1 cellular context compared by ENCODE assay signal in the genomic region with DNA sequence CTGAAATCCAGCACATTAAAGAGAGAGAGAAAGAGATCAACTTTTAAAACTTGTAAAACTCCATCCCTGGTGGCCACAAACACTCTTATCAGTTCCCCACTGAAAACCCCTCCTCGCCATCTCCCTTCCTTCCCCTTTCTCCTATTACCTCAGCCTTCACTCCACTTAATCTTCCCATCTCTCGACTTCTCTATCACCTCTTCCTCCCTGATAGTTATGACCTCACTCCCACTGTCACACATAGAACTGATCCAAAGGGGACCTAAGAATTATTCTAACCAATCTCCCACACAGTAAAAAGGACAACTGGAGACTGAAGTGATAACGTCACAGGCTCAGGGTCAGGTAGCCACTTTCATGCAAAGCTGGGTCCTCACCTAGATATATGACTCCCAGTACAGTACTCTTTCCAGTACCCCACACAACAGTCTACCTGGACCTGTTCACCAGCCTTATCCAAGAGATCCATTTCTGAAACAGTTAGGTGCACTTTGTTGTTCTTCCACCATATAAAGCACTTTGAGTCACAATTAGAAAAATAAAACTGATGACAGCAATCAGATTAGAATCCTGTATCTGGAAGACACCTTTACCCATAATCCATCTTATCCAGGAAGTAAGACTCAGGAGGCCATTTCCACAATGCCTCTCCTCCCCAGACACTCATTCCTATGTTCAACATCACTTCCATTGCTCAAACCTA.
TF ChIP-seq lines count a peak whose summit lies in the region.

No MANE protein-coding gene starts in this region.

TF ChIP-seq in K562, 482 proteins besides CTCF, POLR2A, EP300 and RAD21 (continued from another document and continues in another):
- TF ChIP-seq ZNF518B (CRISPR knock-in tag; IDR thresholded peaks at IDR 0.05) (no peak), KLF13 (tag; IDR thresholded peaks at IDR 0.05; ENCODE audit: borderline replicate concordance, low read depth) (no peak), ZFP1 (CRISPR knock-in tag; IDR thresholded peaks at IDR 0.05) (no peak), BCL6 (CRISPR knock-in tag; IDR thresholded peaks at IDR 0.05) (no peak), RBM17 (IDR thresholded peaks at IDR 0.05; ENCODE audit: borderline replicate concordance, low read depth, low read length) (no peak), NCOA1 (IDR thresholded peaks at IDR 0.05; ENCODE audit: low read depth) (peak; percentile 86), ZMIZ1 (IDR thresholded peaks at IDR 0.05; ENCODE audit: low read depth in 2 of 2, low read length in 2 of 2) (no peak), ZBTB26 (CRISPR knock-in tag; IDR thresholded peaks at IDR 0.05) (0 out of 2 replicates have a peak, but pooled peaks have one; percentile 23), KLF10 (CRISPR knock-in tag; IDR thresholded peaks at IDR 0.05) (no peak), SRF (CRISPR knock-in tag; IDR thresholded peaks at IDR 0.05) (no peak), HMGXB4 (CRISPR knock-in tag; IDR thresholded peaks at IDR 0.05) (no peak), ZNF507 (tag; conservative IDR thresholded peaks at IDR 0.05) (no peak), ZNF551 (CRISPR knock-in tag; IDR thresholded peaks at IDR 0.05) (no peak), SAP30 (IDR thresholded peaks at IDR 0.05; ENCODE audit: borderline replicate concordance, insufficient read depth, low read depth, low read length, poor library complexity, severe bottlenecking) (no peak), ARID2 (IDR thresholded peaks at IDR 0.05) (no peak), CHD4 (IDR thresholded peaks at IDR 0.05; ENCODE audit: insufficient read depth, insufficient replicate concordance, low read depth, low read length, poor library complexity, severe bottlenecking) (no peak), GTF2A2 (tag; IDR thresholded peaks at IDR 0.05) (no peak), HNRNPLL (IDR thresholded peaks at IDR 0.05; ENCODE audit: low read depth, low read length, poor library complexity, severe bottlenecking) (no peak), DACH1 (IDR thresholded peaks at IDR 0.05; ENCODE audit: partially characterized antibody) (no peak), ZNF140 (CRISPR knock-in tag; IDR thresholded peaks at IDR 0.05) (no peak), HSF4 (CRISPR knock-in tag; IDR thresholded peaks at IDR 0.05; ENCODE audit: borderline replicate concordance) (no peak), E2F3 (CRISPR knock-in tag; IDR thresholded peaks at IDR 0.05) (no peak), BDP1 (IDR thresholded peaks at IDR 0.05; ENCODE audit: insufficient read depth, insufficient read length) (no peak), ZNF445 (CRISPR knock-in tag; IDR thresholded peaks at IDR 0.05; ENCODE audit: low read depth) (no peak), ATF2 (CRISPR knock-in tag; IDR thresholded peaks at IDR 0.05) (no peak), TCF7L2 (IDR thresholded peaks at IDR 0.05; ENCODE audit: low read depth, low read length) (no peak), MTA1 (IDR thresholded peaks at IDR 0.05; ENCODE audit: borderline replicate concordance) (peak; percentile 94), RCOR1 (IDR thresholded peaks at IDR 0.05; ENCODE audit: borderline replicate concordance in 1 of 2, low read depth in 2 of 2, low read length in 2 of 2) (peak in 1 of 2 experiments; percentile 93; a peak in 2 of 4 replicates), CBX1 (IDR thresholded peaks at IDR 0.05; ENCODE audit: low read depth) (no peak), HES1 (IDR thresholded peaks at IDR 0.05; ENCODE audit: low read depth) (0 out of 2 replicates have a peak, but pooled peaks have one; percentile 36), ZNF707 (CRISPR knock-in tag; conservative IDR thresholded peaks at IDR 0.05) (no peak), ZZZ3 (IDR thresholded peaks at IDR 0.05) (no peak), SREBF1 (IDR thresholded peaks at IDR 0.05; ENCODE audit: borderline replicate concordance, low read depth, low read length) (no peak), HMBOX1 (IDR thresholded peaks at IDR 0.05) (peak; percentile 77; the same call in 1 of the 2 replicates), IRF2 (CRISPR knock-in tag; IDR thresholded peaks at IDR 0.05) (no peak), ZNF311 (CRISPR knock-in tag; IDR thresholded peaks at IDR 0.05) (no peak), CTBP1 (IDR thresholded peaks at IDR 0.05; ENCODE audit: borderline replicate concordance) (peak; percentile 94), GABPA (tag; conservative IDR thresholded peaks at IDR 0.05; ENCODE audit: low read depth) (no peak), HNRNPUL1 (IDR thresholded peaks at IDR 0.05; ENCODE audit: low read length) (no peak), KAT2B (IDR thresholded peaks at IDR 0.05; ENCODE audit: low read depth, low read length) (no peak), ZNF668 (CRISPR knock-in tag; IDR thresholded peaks at IDR 0.05) (no peak), CBX3 (IDR thresholded peaks at IDR 0.05; ENCODE audit: borderline replicate concordance in 1 of 2, low read length in 2 of 2) (0 out of 3 replicates have a peak, but pooled peaks of 1 of the 2 experiments have one; percentile 19), SLC30A9 (CRISPR knock-in tag; IDR thresholded peaks at IDR 0.05) (no peak)
- TF ChIP-seq, protein P1, sequence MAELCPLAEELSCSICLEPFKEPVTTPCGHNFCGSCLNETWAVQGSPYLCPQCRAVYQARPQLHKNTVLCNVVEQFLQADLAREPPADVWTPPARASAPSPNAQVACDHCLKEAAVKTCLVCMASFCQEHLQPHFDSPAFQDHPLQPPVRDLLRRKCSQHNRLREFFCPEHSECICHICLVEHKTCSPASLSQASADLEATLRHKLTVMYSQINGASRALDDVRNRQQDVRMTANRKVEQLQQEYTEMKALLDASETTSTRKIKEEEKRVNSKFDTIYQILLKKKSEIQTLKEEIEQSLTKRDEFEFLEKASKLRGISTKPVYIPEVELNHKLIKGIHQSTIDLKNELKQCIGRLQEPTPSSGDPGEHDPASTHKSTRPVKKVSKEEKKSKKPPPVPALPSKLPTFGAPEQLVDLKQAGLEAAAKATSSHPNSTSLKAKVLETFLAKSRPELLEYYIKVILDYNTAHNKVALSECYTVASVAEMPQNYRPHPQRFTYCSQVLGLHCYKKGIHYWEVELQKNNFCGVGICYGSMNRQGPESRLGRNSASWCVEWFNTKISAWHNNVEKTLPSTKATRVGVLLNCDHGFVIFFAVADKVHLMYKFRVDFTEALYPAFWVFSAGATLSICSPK (IDR thresholded peaks at IDR 0.05; ENCODE audit: borderline replicate concordance), result no peak
- TF ChIP-seq, protein P2, sequence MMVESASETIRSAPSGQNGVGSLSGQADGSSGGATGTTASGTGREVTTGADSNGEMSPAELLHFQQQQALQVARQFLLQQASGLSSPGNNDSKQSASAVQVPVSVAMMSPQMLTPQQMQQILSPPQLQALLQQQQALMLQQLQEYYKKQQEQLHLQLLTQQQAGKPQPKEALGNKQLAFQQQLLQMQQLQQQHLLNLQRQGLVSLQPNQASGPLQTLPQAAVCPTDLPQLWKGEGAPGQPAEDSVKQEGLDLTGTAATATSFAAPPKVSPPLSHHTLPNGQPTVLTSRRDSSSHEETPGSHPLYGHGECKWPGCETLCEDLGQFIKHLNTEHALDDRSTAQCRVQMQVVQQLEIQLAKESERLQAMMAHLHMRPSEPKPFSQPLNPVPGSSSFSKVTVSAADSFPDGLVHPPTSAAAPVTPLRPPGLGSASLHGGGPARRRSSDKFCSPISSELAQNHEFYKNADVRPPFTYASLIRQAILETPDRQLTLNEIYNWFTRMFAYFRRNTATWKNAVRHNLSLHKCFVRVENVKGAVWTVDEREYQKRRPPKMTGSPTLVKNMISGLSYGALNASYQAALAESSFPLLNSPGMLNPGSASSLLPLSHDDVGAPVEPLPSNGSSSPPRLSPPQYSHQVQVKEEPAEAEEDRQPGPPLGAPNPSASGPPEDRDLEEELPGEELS (CRISPR knock-in tag; IDR thresholded peaks at IDR 0.05; ENCODE audit: borderline replicate concordance), result no peak
